In the genomic region with DNA sequence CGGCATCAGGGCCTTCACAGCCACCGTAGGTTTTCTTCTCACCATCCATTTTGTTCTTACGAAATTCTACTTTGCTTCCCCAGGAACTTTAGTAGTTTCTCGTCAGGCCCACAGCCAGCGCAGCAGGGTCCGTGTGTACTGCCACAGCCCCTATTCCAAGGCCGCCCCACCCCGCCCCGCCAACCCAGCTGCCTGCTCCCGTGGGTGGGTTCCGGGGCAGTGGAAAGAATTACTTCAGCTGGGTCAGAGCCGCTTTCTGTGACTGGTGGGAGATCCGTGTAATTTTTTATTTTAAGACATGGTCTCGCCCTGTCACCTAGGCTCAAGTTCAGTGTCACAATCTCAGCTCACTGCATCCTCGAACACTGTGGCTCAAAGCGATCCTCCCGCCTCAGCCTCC, we compare ENCODE assay signal across 4 cellular contexts. TPM values are rescaled to one million over a fixed set of nuclear protein-coding genes. Genes with fewer than 3 reads are reported as not detected.
"Had no signal": no experiment of that assay in that cellular context is flagged by ENCODE, and none has a peak within 500 bp of the region (broad histone marks: within the 10 kb centered on the region; RNA-seq: fewer than 3 reads in every experiment).

No MANE protein-coding gene starts in this region.

- H3K4me3 ChIP-seq: GM12878 had no signal

- ATAC-seq: GM12878 had no signal

- DNase-seq: GDM1, GF-D8 had no signal

RNA-seq across cellular contexts. Expression of a gene that starts 4.2 kb away (rescaled TPM):
- total RNA-seq: G401, GM12878 had no signal

RNA-seq across cellular contexts. Expression of a gene that starts 36.4 kb away (rescaled TPM):
- total RNA-seq: G401, GM12878 had no signal
- polyA plus RNA-seq: GM12878 had no signal

RNA-seq across cellular contexts. Expression of a gene that starts 56.2 kb away (rescaled TPM):
- total RNA-seq: G401, GM12878 had no signal
- polyA plus RNA-seq: GM12878 had no signal
